19 cellular contexts compared by ENCODE assay signal in genomic region chr7:49643321-49643720, GRCh38.
DNase-seq lines count a peak whose midpoint lies in the region; ATAC-seq lines count a peak whose summit lies in the region.
"Had no signal": no experiment of that assay in that cellular context is flagged by ENCODE, and none has a peak within 500 bp of the region (broad histone marks: within the 10 kb centered on the region; RNA-seq: fewer than 3 reads in every experiment).

No MANE protein-coding gene starts in this region.

- DNase-seq in NCI-H748 (lab: John Stamatoyannopoulos, UW; ENCODE audit: unreplicated experiment) (peak; percentile 50), NCI-H748 treated with DMSO at 0.1 percent for 48 hours (lab: John Stamatoyannopoulos, UW) (no peak), ecto neural progenitor cell (ENCODE audit: low spot score) (peak; percentile 51), inferior parietal cortex (ENCODE audit: extremely low spot score) (peak; percentile 14), sciatic nerve (ENCODE audit: low spot score) (no peak), left colon (no peak), UCSD-AML1 (lab: John Stamatoyannopoulos, UW; ENCODE audit: unreplicated experiment) (no peak), SW480 (ENCODE audit: low spot score) (no peak)
- DNase-seq: activated CD4-positive, CD25-positive, alpha-beta regulatory T cell treated with anti-CD3 and anti-CD28 coated beads, Interleukin-2, amount 50 U/mL, for 72 hours; brain microvascular endothelial cell; foreskin fibroblast; NCI-H1092 treated with DMSO at 0.1 percent for 48 hours; NCI-H2081 treated with DMSO at 0.1 percent for 48 hours; NCI-H69; stimulated activated CD4-positive, alpha-beta T cell treated with anti-CD3 and anti-CD28 coated beads, Interleukin-4, amount 100 ng/mL, for 24 hours; stomach; T-helper 9 cell had no signal

- peak; percentile 30 for ATAC-seq in sciatic nerve
- no peak for ATAC-seq in left colon
- ATAC-seq: activated T-helper 17 cell treated with anti-CD3 and anti-CD28 coated beads, Interleukin-2, amount 50 U/mL, for 72 hours; Panc1 had no signal

- intact Hi-C loops in sciatic nerve (cut with DNase I) = no loop called here
- intact Hi-C loops in left colon (cut with DNase I, micrococcal nuclease) = no loop called here

Comparison
In these comparisons a context has a peak if more than half of its experiments do, and no peak if none do; other contexts are left out.
1. DNase-seq: peak in NCI-H748 (single experiment), ecto neural progenitor cell (single experiment) and inferior parietal cortex (single experiment); none in NCI-H748 treated with DMSO at 0.1 percent for 48 hours (single experiment), sciatic nerve (single experiment), left colon (0 of 2), UCSD-AML1 (single experiment) and SW480 (single experiment).